Comparison of ENCODE assay signal across 9 cellular contexts in the genomic region with DNA sequence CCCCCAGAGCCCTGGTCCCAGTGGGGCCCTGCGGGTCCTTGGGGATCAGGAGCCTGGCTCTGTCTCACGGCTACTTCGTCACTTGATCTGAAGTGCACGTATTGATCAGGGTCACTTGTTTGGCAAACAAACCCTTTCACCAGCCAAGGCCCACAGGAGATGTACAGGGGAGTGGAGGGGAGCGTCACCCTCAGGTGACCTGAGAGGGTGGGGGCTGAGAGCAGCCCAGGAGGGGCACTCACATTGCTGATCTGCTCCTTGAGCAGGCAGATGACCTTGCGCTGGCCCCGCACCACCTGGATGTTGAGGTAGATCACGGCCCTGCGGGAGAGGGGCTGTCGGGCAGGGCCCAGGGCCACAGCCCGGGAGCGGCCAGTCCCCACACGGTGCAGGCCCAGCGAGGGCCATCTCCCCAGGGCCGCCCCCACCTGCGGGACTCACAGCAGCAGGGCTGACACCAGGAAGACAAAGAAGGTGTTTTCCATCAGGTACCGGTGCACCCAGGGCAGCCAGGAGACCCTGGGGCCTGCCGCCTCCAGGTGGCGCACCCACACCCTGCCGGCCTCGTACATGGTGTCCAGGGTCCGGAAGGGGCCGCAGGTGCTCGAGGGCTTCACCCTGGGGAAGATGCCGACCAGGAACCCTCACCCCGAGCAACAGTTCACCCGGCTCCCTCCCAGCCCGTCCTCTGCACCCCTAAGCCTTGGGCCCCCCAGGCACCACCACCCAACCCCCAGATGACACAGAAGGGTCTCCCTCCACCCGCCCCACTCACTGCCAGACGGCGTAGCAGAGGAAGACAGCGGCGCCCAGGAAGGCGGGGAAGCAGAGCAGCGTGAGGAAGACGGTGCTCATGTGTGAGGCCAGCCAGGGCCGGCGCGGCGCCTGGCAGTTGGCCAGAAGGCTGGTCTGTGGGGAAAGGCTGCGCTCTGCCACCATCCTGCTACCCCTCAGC. TPM values are rescaled to one million over a fixed set of nuclear protein-coding genes. Genes with fewer than 3 reads are reported as not detected.
DNase-seq lines count a peak whose midpoint lies in the region; ATAC-seq and TF ChIP-seq lines count a peak whose summit lies in the region.
"Had no signal": no experiment of that assay in that cellular context is flagged by ENCODE, and none has a peak within 500 bp of the region (broad histone marks: within the 10 kb centered on the region; RNA-seq: fewer than 3 reads in every experiment).

No MANE protein-coding gene starts in this region.

- WGBS in H9 (ENCODE audit: extremely low coverage, insufficient read length, low lambda C conversion rate): no CpG with 5 or more reads among the region's 41 CpGs
- WGBS in right cardiac atrium: 69% methylated on average over 41 of the region's 41 CpGs

- peak; percentile 76 for TF ChIP-seq CTCF in BE2C (IDR thresholded peaks at IDR 0.05; ENCODE audit: low read depth, low read length)
- TF ChIP-seq CTCF in H9 (conservative IDR thresholded peaks at IDR 0.05): peak; percentile 77

- no peak overlapping the region for H4K91ac ChIP-seq in H9 (ENCODE audit: insufficient read length, low read depth, low read length)

- no peak overlapping the region for H3K4ac ChIP-seq in H9 (ENCODE audit: low read depth, low read length)

- no peak overlapping the region for H3T11ph ChIP-seq in H9 (ENCODE audit: low read length)

- no peaks in the 10 kb centered on the region for H4K20me1 ChIP-seq in H9 (ENCODE audit: control insufficient read depth, insufficient read depth, insufficient read length)

- DNase-seq in BE2C (peak; percentile 81), H9 (peak; percentile 85), T-helper 17 cell (no peak), right cardiac atrium (peak in 2 of 3 donors; percentile 68 to 76), T1000 (lab: John Stamatoyannopoulos, UW) (no peak), NOMO-1 treated with dmso at 0.1 percent for 144 hours (lab: John Stamatoyannopoulos, UW; ENCODE audit: unreplicated experiment) (no peak)

- H3K23me2 ChIP-seq in H9 (ENCODE audit: insufficient read length, low read depth, low read length, poor library complexity, severe bottlenecking): no peaks in the 10 kb centered on the region

- H3K27ac ChIP-seq in H9 (ENCODE audit: insufficient read length, low read depth, low read length) (no peak overlapping the region), right cardiac atrium (ENCODE audit: low read length) (no peak overlapping the region)

- H3K9ac ChIP-seq in H9 (ENCODE audit: extremely low read depth, insufficient read length, low read length): no peak overlapping the region

- no peaks in the 10 kb centered on the region; the same call in 1 of the 2 replicates for H3K27me3 Mint-ChIP-seq in H9 (ENCODE audit: low read depth)
- no peaks in the 10 kb centered on the region for H3K27me3 Mint-ChIP-seq in T-helper 17 cell

- no peak overlapping the region for H2BK5ac ChIP-seq in H9 (ENCODE audit: insufficient read length, low read length)

- no peak overlapping the region for H2AK5ac ChIP-seq in H9 (ENCODE audit: insufficient read length, low read length)

- H3K36me3 Mint-ChIP-seq in H9 (ENCODE audit: insufficient read depth in 1 of 3, low read depth in 3 of 3): peaks cover 0 to 29% (median 4%) of the 10 kb centered on the region in 3 experiments; a peak in 4 of 7 replicates
- peaks cover 9% of the 10 kb centered on the region for H3K36me3 Mint-ChIP-seq in T-helper 17 cell (ENCODE audit: low read depth)

- H2AFZ ChIP-seq in H9 (ENCODE audit: low read length): no peak overlapping the region

- no peaks in the 10 kb centered on the region for H3K79me2 ChIP-seq in H9 (ENCODE audit: insufficient read depth, low read length)

- H3K27me3 ChIP-seq in BE2C (no peaks in the 10 kb centered on the region), H9 (ENCODE audit: insufficient read depth, low read length) (no peaks in the 10 kb centered on the region), right cardiac atrium (ENCODE audit: control insufficient read depth, insufficient read depth) (no peaks in the 10 kb centered on the region)

- no peak overlapping the region for H3K23ac ChIP-seq in H9 (ENCODE audit: insufficient read length, low read depth, low read length)

- intact Hi-C loops in right cardiac atrium (cut with DNase I): loop anchor here in 1 of 4 donors (10.0 kb wide), 1 partner anchor 57 kb away; no protein-coding TSS in a partner anchor

- H3K27ac Mint-ChIP-seq in H9 (peak overlapping the region in 1 of 3 experiments; percentile 90; a peak in 3 of 7 replicates), T-helper 17 cell (peak overlapping the region; percentile 60)

- H3K4me3 Mint-ChIP-seq in H9: no peak overlapping the region
- H3K4me3 Mint-ChIP-seq in T-helper 17 cell: peak overlapping the region; percentile 50

- H2BK15ac ChIP-seq in H9 (ENCODE audit: low read depth, low read length): no peak overlapping the region

- no peak overlapping the region; the same call in 1 of the 2 replicates for H3K14ac ChIP-seq in H9 (ENCODE audit: insufficient read depth, low read length)

- no peak overlapping the region for H3K4me2 ChIP-seq in H9 (ENCODE audit: insufficient read depth, insufficient read length, low read length)

- H3K9me3 ChIP-seq in BE2C (no peaks in the 10 kb centered on the region), H9 (ENCODE audit: control insufficient read depth, low read depth, low read length) (no peaks in the 10 kb centered on the region), T-helper 17 cell (ENCODE audit: control insufficient read depth, low read length, poor library complexity, severe bottlenecking) (no peaks in the 10 kb centered on the region), right cardiac atrium (ENCODE audit: control insufficient read depth, low read length) (no peaks in the 10 kb centered on the region)

- H2BK120ac ChIP-seq in H9 (ENCODE audit: low read depth, low read length, poor library complexity, severe bottlenecking): no peak overlapping the region

- no peak overlapping the region for H2BK12ac ChIP-seq in H9 (ENCODE audit: insufficient read length, low read depth, low read length)

- ATAC-seq in T-helper 17 cell: no peak
- no peak for ATAC-seq in right cardiac atrium
- no peak for ATAC-seq in HG03025 (IDR thresholded peaks at IDR 0.05; ENCODE audit: low FRiP score, unreplicated experiment)
- no peak for ATAC-seq in HG03139 (IDR thresholded peaks at IDR 0.05; ENCODE audit: unreplicated experiment)

- H2BK20ac ChIP-seq in H9 (ENCODE audit: low read depth, low read length, poor library complexity, severe bottlenecking): no peak overlapping the region

- no peak overlapping the region for H4K5ac ChIP-seq in H9 (ENCODE audit: insufficient read length, low read depth, low read length)

- H3K18ac ChIP-seq in H9 (ENCODE audit: insufficient read length, low read depth, low read length): no peak overlapping the region

- H3K4me1 Mint-ChIP-seq in H9 (peaks cover 2% of the 10 kb centered on the region in 2 experiments; a peak in 3 of 4 replicates), T-helper 17 cell (peaks cover 46% of the 10 kb centered on the region)

- no peak overlapping the region for H3K56ac ChIP-seq in H9 (ENCODE audit: insufficient read length, low read depth, low read length)

- no peak overlapping the region for H4K8ac ChIP-seq in H9 (replicated peaks; ENCODE audit: insufficient read length, low read depth, low read length)

- H3K4me3 ChIP-seq in BE2C (ENCODE audit: low read depth, low read length) (peak overlapping the region; percentile 37), right cardiac atrium (ENCODE audit: low read length) (no peak overlapping the region)

- peaks cover 8% of the 10 kb centered on the region for H3K4me1 ChIP-seq in BE2C
- no peaks in the 10 kb centered on the region for H3K4me1 ChIP-seq in H9 (ENCODE audit: insufficient read depth, low read length)
- H3K4me1 ChIP-seq in right cardiac atrium (ENCODE audit: control insufficient read depth, insufficient read depth, low read length): no peaks in the 10 kb centered on the region

- no peaks in the 10 kb centered on the region for H3K36me3 ChIP-seq in BE2C

- no peaks in the 10 kb centered on the region for H3K9me3 Mint-ChIP-seq in H9

- no peaks in the 10 kb centered on the region for H3K79me1 ChIP-seq in H9 (ENCODE audit: insufficient read depth, low read depth, low read length, poor library complexity, severe bottlenecking)

RNA-seq across cellular contexts. Expression of gene TMC6, which starts 11.3 kb away (rescaled TPM):
- polyA plus RNA-seq in BE2C (2012; ENCODE audit: insufficient read depth, insufficient read length, low read depth): 163 TPM
- total RNA-seq in H9 (2021) (85.7 and 86.8 TPM in 2 replicates), T-helper 17 cell (100 to 1,000 TPM; 609 to 822 TPM), right cardiac atrium (10 to 100 TPM; 27.9 to 45.4 (median 38.2) TPM)
- 21.2 TPM for polyA plus RNA-seq in right cardiac atrium

RNA-seq across cellular contexts. Expression of gene TMC8, which starts 13.3 kb away (rescaled TPM):
- polyA plus RNA-seq in BE2C (2012; ENCODE audit: insufficient read depth, insufficient read length, low read depth): 2.8 TPM
- 1.0 and 1.9 TPM in 2 replicates for total RNA-seq in H9 (2021)
- total RNA-seq in T-helper 17 cell: 100 to 1,000 TPM; 352 to 481 TPM
- total RNA-seq in right cardiac atrium: 1 to 10 TPM; 2.6 to 3.9 (median 3.0) TPM
- polyA plus RNA-seq in right cardiac atrium: 2.4 TPM

RNA-seq across cellular contexts. Expression of gene C17orf99, which starts 28.9 kb away (rescaled TPM):
- polyA plus RNA-seq in BE2C (2012; ENCODE audit: insufficient read depth, insufficient read length, low read depth): not detected
- total RNA-seq in H9 (2021) (not detected in 2 replicates), T-helper 17 cell (not detected), right cardiac atrium (not detected)
- polyA plus RNA-seq in right cardiac atrium: not detected
- total RNA-seq: dermis microvascular lymphatic vessel endothelial cell had no signal

RNA-seq across cellular contexts. Expression of gene SYNGR2, which starts 51.1 kb away (rescaled TPM):
- polyA plus RNA-seq in BE2C (2012; ENCODE audit: insufficient read depth, insufficient read length, low read depth): 76.9 TPM
- total RNA-seq in H9 (2021): 41.0 and 43.9 TPM in 2 replicates
- 10 to 100 TPM; 49.5 to 68.1 TPM for total RNA-seq in T-helper 17 cell
- total RNA-seq in right cardiac atrium: 10 to 100 TPM; 81.9 to 92.2 (median 83.9) TPM
- 85.8 TPM for polyA plus RNA-seq in right cardiac atrium

Comparison
In these comparisons a context has a peak if more than half of its experiments do, and no peak if none do; other contexts are left out.
1. DNase-seq: peak in BE2C (single experiment), H9 (single experiment) and right cardiac atrium (2 of 3); none in T-helper 17 cell (0 of 3), T1000 (single experiment) and NOMO-1 treated with dmso at 0.1 percent for 144 hours (single experiment).
2. RNA of gene TMC8, which starts 13.3 kb away (total RNA-seq): 352 to 481 TPM in T-helper 17 cell; 2.6 to 3.9 TPM in right cardiac atrium and 1.0 to 1.9 TPM in H9; every median in the first group is over 10 times any median in the second.